ENCODE assay signal across 8 cellular contexts in the genomic region with DNA sequence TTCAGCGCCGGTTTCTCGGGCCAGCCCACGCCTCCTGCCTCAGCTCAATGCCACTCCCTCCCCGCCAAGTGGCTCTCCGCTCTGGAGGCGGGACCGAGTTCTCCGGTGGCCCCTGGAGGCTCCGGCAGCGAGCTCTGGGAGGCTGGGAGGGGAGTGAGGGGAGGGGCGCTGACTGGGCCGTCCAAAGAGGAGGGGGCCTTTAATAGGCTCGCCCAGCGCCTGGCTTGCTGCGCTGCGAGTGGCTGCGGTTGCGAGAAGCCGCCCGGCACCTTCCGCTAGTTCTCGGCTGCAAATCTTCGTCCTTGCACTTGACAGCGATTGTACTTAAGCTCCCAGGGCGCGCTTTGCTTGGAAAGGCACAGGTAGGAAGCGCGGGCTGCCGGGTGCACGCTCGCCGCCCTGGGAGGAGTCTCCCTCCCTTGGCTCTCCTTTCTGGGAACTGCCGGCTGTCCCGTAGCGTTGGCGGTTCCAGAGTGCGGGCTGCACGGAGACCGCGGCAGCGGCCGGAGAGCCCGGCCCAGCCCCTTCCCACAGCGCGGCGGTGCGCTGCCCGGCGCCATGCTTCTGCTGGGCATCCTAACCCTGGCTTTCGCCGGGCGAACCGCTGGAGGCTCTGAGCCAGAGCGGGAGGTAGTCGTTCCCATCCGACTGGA. TPM values are rescaled to one million over a fixed set of nuclear protein-coding genes. Genes with fewer than 3 reads are reported as not detected.
DNase-seq lines count a peak whose midpoint lies in the region; ATAC-seq and TF ChIP-seq lines count a peak whose summit lies in the region.

A gene with protein sequence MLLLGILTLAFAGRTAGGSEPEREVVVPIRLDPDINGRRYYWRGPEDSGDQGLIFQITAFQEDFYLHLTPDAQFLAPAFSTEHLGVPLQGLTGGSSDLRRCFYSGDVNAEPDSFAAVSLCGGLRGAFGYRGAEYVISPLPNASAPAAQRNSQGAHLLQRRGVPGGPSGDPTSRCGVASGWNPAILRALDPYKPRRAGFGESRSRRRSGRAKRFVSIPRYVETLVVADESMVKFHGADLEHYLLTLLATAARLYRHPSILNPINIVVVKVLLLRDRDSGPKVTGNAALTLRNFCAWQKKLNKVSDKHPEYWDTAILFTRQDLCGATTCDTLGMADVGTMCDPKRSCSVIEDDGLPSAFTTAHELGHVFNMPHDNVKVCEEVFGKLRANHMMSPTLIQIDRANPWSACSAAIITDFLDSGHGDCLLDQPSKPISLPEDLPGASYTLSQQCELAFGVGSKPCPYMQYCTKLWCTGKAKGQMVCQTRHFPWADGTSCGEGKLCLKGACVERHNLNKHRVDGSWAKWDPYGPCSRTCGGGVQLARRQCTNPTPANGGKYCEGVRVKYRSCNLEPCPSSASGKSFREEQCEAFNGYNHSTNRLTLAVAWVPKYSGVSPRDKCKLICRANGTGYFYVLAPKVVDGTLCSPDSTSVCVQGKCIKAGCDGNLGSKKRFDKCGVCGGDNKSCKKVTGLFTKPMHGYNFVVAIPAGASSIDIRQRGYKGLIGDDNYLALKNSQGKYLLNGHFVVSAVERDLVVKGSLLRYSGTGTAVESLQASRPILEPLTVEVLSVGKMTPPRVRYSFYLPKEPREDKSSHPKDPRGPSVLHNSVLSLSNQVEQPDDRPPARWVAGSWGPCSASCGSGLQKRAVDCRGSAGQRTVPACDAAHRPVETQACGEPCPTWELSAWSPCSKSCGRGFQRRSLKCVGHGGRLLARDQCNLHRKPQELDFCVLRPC (plus strand): TSS at position 230 of the 653 bp plus-strand sequence. CDS start 329 bp downstream, at position 559.

- peak within 1 kb of the TSS; percentile 63 for H3K4me3 Mint-ChIP-seq in stimulated activated effector memory CD8-positive, alpha-beta T cell treated with anti-CD3 and anti-CD28 coated beads, Interleukin-12 subunit alpha, Interleukin-12 subunit beta, amount 100 ng/mL, for 72 hours

- H3K9me3 Mint-ChIP-seq in stimulated activated effector memory CD8-positive, alpha-beta T cell treated with anti-CD3 and anti-CD28 coated beads, Interleukin-12 subunit alpha, Interleukin-12 subunit beta, amount 100 ng/mL, for 72 hours: no peaks in the 10 kb centered on the region

- H3K36me3 ChIP-seq in HUES6 (ENCODE audit: control insufficient read depth, insufficient read depth, low read length): no peaks in the 10 kb centered on the region
- no peaks in the 10 kb centered on the region for H3K36me3 ChIP-seq in SJCRH30
- no peaks in the 10 kb centered on the region for H3K36me3 ChIP-seq in liver (ENCODE audit: control insufficient read depth in 4 of 4, insufficient read depth in 3 of 4, low read depth in 1 of 4, low read length in 3 of 4)

- H3K4me1 Mint-ChIP-seq in stimulated activated effector memory CD8-positive, alpha-beta T cell treated with anti-CD3 and anti-CD28 coated beads, Interleukin-12 subunit alpha, Interleukin-12 subunit beta, amount 100 ng/mL, for 72 hours: peaks cover 6% of the 10 kb centered on the region

- under 1% methylated on average over 57 of the region's 57 CpGs for WGBS in liver

- H3K27ac Mint-ChIP-seq in stimulated activated effector memory CD8-positive, alpha-beta T cell treated with anti-CD3 and anti-CD28 coated beads, Interleukin-12 subunit alpha, Interleukin-12 subunit beta, amount 100 ng/mL, for 72 hours: no peak within 1 kb of the TSS

- H3K4me1 ChIP-seq in HUES6 (ENCODE audit: control insufficient read depth, insufficient read depth, low read length) (peaks cover 12% of the 10 kb centered on the region; the same call in 1 of the 2 replicates), SJCRH30 (peaks cover 5% of the 10 kb centered on the region; the same call in 1 of the 2 replicates), liver (ENCODE audit: control insufficient read depth in 4 of 4, insufficient read depth in 4 of 4, low read length in 3 of 4) (peaks cover 0 to 20% (median 9%) of the 10 kb centered on the region in 4 donors)

- no peak within 1 kb of the TSS for H3K27ac ChIP-seq in HUES6 (ENCODE audit: low read depth, low read length)
- peak within 1 kb of the TSS; percentile 43; the same call in 1 of the 2 replicates for H3K27ac ChIP-seq in SJCRH30
- H3K27ac ChIP-seq in dorsolateral prefrontal cortex: peak within 1 kb of the TSS in 13 of 59 donors; percentile 3 to 64 (median 39)
- H3K27ac ChIP-seq in liver (ENCODE audit: low read depth in 1 of 2, low read length in 2 of 2): peak within 1 kb of the TSS in 1 of 2 donors; percentile 6

- H3K9me3 ChIP-seq in HUES6 (ENCODE audit: control insufficient read depth, insufficient read depth, low read depth, low read length): no peaks in the 10 kb centered on the region
- H3K9me3 ChIP-seq in SJCRH30 (replicated peaks): no peaks in the 10 kb centered on the region
- H3K9me3 ChIP-seq in liver (ENCODE audit: control insufficient read depth in 4 of 4, low read length in 3 of 4): no peaks in the 10 kb centered on the region

- ATAC-seq in stimulated activated effector memory CD8-positive, alpha-beta T cell treated with anti-CD3 and anti-CD28 coated beads, Interleukin-12 subunit alpha, Interleukin-12 subunit beta, amount 100 ng/mL, for 72 hours: peak; percentile 77

- TF ChIP-seq RAD21 in liver (IDR thresholded peaks at IDR 0.05): peak in 1 of 2 donors; percentile 29

- H3K9ac ChIP-seq in HUES6 (ENCODE audit: low read length) (peak within 1 kb of the TSS; percentile 61), liver (ENCODE audit: low read depth in 1 of 2, low read length in 2 of 2) (no peak within 1 kb of the TSS)

- H3K27me3 ChIP-seq in HUES6 (ENCODE audit: control insufficient read depth, insufficient read depth, low read length) (peaks cover 81% of the 10 kb centered on the region), SJCRH30 (no peaks in the 10 kb centered on the region), dorsolateral prefrontal cortex (peaks cover 0 to 25% (median 11%) of the 10 kb centered on the region in 45 donors), liver (ENCODE audit: control insufficient read depth in 4 of 4, insufficient read depth in 4 of 4, low read length in 3 of 4) (peaks cover 0 to 5% (median 4%) of the 10 kb centered on the region in 4 donors)

- TF ChIP-seq CTCF in dorsolateral prefrontal cortex (IDR thresholded peaks at IDR 0.05 in 54 of 56, conservative IDR thresholded peaks at IDR 0.05 in 2 of 56; ENCODE audit: low read depth in 1 of 56, partially characterized antibody in 56 of 56) (no peak), liver (IDR thresholded peaks at IDR 0.05; ENCODE audit: low read depth, low read length, missing input control) (no peak)

- no peaks in the 10 kb centered on the region for H3K36me3 Mint-ChIP-seq in stimulated activated effector memory CD8-positive, alpha-beta T cell treated with anti-CD3 and anti-CD28 coated beads, Interleukin-12 subunit alpha, Interleukin-12 subunit beta, amount 100 ng/mL, for 72 hours

- intact Hi-C loops in dorsolateral prefrontal cortex (cut with DNase I): no loop called here

- peak; percentile 80 for DNase-seq in DMS79 treated with DMSO at 0.1 percent for 48 hours (lab: John Stamatoyannopoulos, UW)
- peak; percentile 90 for DNase-seq in SJCRH30
- DNase-seq in dorsolateral prefrontal cortex: peak in 2 of 10 donors; percentile 50 to 60
- DNase-seq in stimulated activated effector memory CD8-positive, alpha-beta T cell treated with anti-CD3 and anti-CD28 coated beads, Interleukin-12 subunit alpha, Interleukin-12 subunit beta, amount 100 ng/mL, for 72 hours (ENCODE audit: low spot score in 2 of 2): peak in 1 of 2 donors; percentile 69
- DNase-seq in NCI-H187 treated with DMSO at 0.1 percent for 48 hours (lab: John Stamatoyannopoulos, UW): no peak
- no peak for DNase-seq in activated effector memory CD4-positive, alpha-beta T cell treated with anti-CD3 and anti-CD28 coated beads, Interleukin-2, amount 50 U/mL, for 16 hours

- peak within 1 kb of the TSS; percentile 66 for H3K4me3 ChIP-seq in HUES6 (ENCODE audit: low read depth, low read length)
- H3K4me3 ChIP-seq in SJCRH30: peak within 1 kb of the TSS; percentile 71
- peak within 1 kb of the TSS; percentile 41 to 79 (median 64) for H3K4me3 ChIP-seq in dorsolateral prefrontal cortex
- H3K4me3 ChIP-seq in liver (ENCODE audit: low read depth in 1 of 3, low read length in 3 of 3): peak within 1 kb of the TSS in 2 of 3 donors; percentile 42 to 48

TF ChIP-seq in liver, 16 proteins besides CTCF, POLR2A, EP300 and RAD21 (continues in another document):
- TF ChIP-seq ATF3 (IDR thresholded peaks at IDR 0.05): no peak
- no peak for TF ChIP-seq HNF4A (conservative IDR thresholded peaks at IDR 0.05)
- TF ChIP-seq, protein P1, sequence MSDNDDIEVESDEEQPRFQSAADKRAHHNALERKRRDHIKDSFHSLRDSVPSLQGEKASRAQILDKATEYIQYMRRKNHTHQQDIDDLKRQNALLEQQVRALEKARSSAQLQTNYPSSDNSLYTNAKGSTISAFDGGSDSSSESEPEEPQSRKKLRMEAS (IDR thresholded peaks at IDR 0.05): no peak
- no peak for TF ChIP-seq YY1 (IDR thresholded peaks at IDR 0.05)

RNA-seq across cellular contexts. Expression of the gene that starts here (rescaled TPM):
- 6.9 and 7.9 TPM in 2 replicates for total RNA-seq in SJCRH30 (2014; rRNA removed; shearing (Covaris generic))
- total RNA-seq in dorsolateral prefrontal cortex: 1 to 10 TPM in 27 of 120 experiments, under 1 TPM in 93; 0.21 to 2.5 (median 0.65) TPM
- total RNA-seq in liver: 1 to 10 TPM in 1 of 2 donors, under 1 TPM in 1; 0.65 to 1.3 TPM
- polyA plus RNA-seq in liver: under 1 TPM; 0.06 to 0.89 TPM

Comparison
In these comparisons a context has a peak if more than half of its experiments do, and no peak if none do; other contexts are left out.
1. DNase-seq: peak in DMS79 treated with DMSO at 0.1 percent for 48 hours (single experiment) and SJCRH30 (2 of 2); none in NCI-H187 treated with DMSO at 0.1 percent for 48 hours (single experiment) and activated effector memory CD4-positive, alpha-beta T cell treated with anti-CD3 and anti-CD28 coated beads, Interleukin-2, amount 50 U/mL, for 16 hours (single experiment).
2. Peak in every context shown above with its lines, with median percentiles within 50 percentile points of each other: H3K4me3 ChIP-seq.